11 cellular contexts compared by ENCODE assay signal in genomic region chr2:18883626-18884456, GRCh38.
A peak's percentile ranks its signal among the peaks of the same experiment; 100 is the strongest.
DNase-seq lines count a peak whose midpoint lies in the region; ATAC-seq and TF ChIP-seq lines count a peak whose summit lies in the region.
"Had no signal": no experiment of that assay in that cellular context is flagged by ENCODE, and none has a peak within 500 bp of the region (broad histone marks: within the 10 kb centered on the region; RNA-seq: fewer than 3 reads in every experiment).

No MANE protein-coding gene starts in this region.

- DNase-seq in AG09319 (ENCODE audit: extremely low read depth, low read depth): no peak
- no peak for DNase-seq in RWPE2 (ENCODE audit: low spot score)
- no peak for DNase-seq in 8988T
- no peak for DNase-seq in NCI-H2171 treated with DMSO at 0.1 percent for 48 hours (lab: John Stamatoyannopoulos, UW)
- DNase-seq in SW480 (ENCODE audit: low spot score): no peak
- DNase-seq: head of caudate nucleus, retina had no signal

- H3K27ac ChIP-seq in RWPE2 (ENCODE audit: poor library complexity, severe bottlenecking) (no peak overlapping the region), gastroesophageal sphincter (no peak overlapping the region)
- H3K27ac ChIP-seq: suprapubic skin had no signal

- H3K4me1 ChIP-seq in RWPE2 (ENCODE audit: insufficient read depth, poor library complexity, severe bottlenecking) (no peaks in the 10 kb centered on the region), gastroesophageal sphincter (peaks cover 0 to 8% (median 0%) of the 10 kb centered on the region in 3 donors)
- H3K4me1 ChIP-seq: suprapubic skin had no signal

- H3K36me3 ChIP-seq in RWPE2 (ENCODE audit: low read depth): no peaks in the 10 kb centered on the region
- no peaks in the 10 kb centered on the region for H3K36me3 ChIP-seq in gastroesophageal sphincter
- H3K36me3 ChIP-seq: suprapubic skin had no signal

- H3K27me3 ChIP-seq in RWPE2 (ENCODE audit: insufficient read depth, poor library complexity, severe bottlenecking) (no peaks in the 10 kb centered on the region), gastroesophageal sphincter (no peaks in the 10 kb centered on the region)
- H3K27me3 ChIP-seq: suprapubic skin had no signal

- ATAC-seq in GM19351 (IDR thresholded peaks at IDR 0.05; ENCODE audit: unreplicated experiment): peak; percentile 63
- ATAC-seq in RWPE2 (ENCODE audit: low read depth): no peak
- ATAC-seq in gastroesophageal sphincter: no peak
- no peak for ATAC-seq in GM21576 (IDR thresholded peaks at IDR 0.05; ENCODE audit: unreplicated experiment)

- H3K9me3 ChIP-seq in RWPE2 (ENCODE audit: severe bottlenecking): no peaks in the 10 kb centered on the region
- H3K9me3 ChIP-seq in gastroesophageal sphincter: no peaks in the 10 kb centered on the region
- H3K9me3 ChIP-seq: suprapubic skin had no signal

- H3K4me3 ChIP-seq in RWPE2 (ENCODE audit: severe bottlenecking): no peak overlapping the region
- H3K4me3 ChIP-seq in gastroesophageal sphincter: no peak overlapping the region
- H3K4me3 ChIP-seq: suprapubic skin had no signal

- TF ChIP-seq CTCF in AG09319 (IDR thresholded peaks at IDR 0.05; ENCODE audit: low read depth, low read length) (peak; percentile 32), RWPE2 (IDR thresholded peaks at IDR 0.05; ENCODE audit: poor library complexity, severe bottlenecking) (peak; percentile 61), gastroesophageal sphincter (IDR thresholded peaks at IDR 0.05) (peak in 3 of 4 experiments; percentile 23 to 42 (median 26))

- WGBS in gastroesophageal sphincter (ENCODE audit: low coverage in 1 of 2), 2 donors: 57 to 59% methylated on average over 3 of the region's 3 CpGs

- no peak for TF ChIP-seq EP300 in gastroesophageal sphincter (IDR thresholded peaks at IDR 0.05)

- no peak for TF ChIP-seq POLR2A in gastroesophageal sphincter (IDR thresholded peaks at IDR 0.05)
